Comparison of ENCODE assay signal across 1 cellular context in genomic region chr1:116151739-116152576, GRCh38.
TF ChIP-seq lines count a peak whose summit lies in the region.

No MANE protein-coding gene starts in this region.

TF ChIP-seq in HepG2, 621 proteins besides CTCF, POLR2A, EP300 and RAD21 (continued from another document and continues in another):
- TF ChIP-seq UBTF (CRISPR knock-in tag; IDR thresholded peaks at IDR 0.05) (peak; percentile 84), NCOA2 (CRISPR knock-in tag; IDR thresholded peaks at IDR 0.05) (0 out of 2 replicates have a peak, but pooled peaks have one; percentile 12), ZZZ3 (CRISPR knock-in tag; IDR thresholded peaks at IDR 0.05; ENCODE audit: borderline replicate concordance) (no peak), ZSCAN25 (CRISPR knock-in tag; IDR thresholded peaks at IDR 0.05) (peak; percentile 99), FOSL2 (CRISPR knock-in tag; IDR thresholded peaks at IDR 0.05) (peak; percentile 19; the same call in 1 of the 2 replicates), MATR3 (CRISPR knock-in tag; IDR thresholded peaks at IDR 0.05) (no peak), MAZ (IDR thresholded peaks at IDR 0.05; ENCODE audit: borderline replicate concordance, low read depth, low read length) (no peak), MAZ (CRISPR knock-in tag; IDR thresholded peaks at IDR 0.05; ENCODE audit: low read depth) (0 out of 2 replicates have a peak, but pooled peaks have one; percentile 23), ZBTB49 (CRISPR knock-in tag; IDR thresholded peaks at IDR 0.05; ENCODE audit: borderline replicate concordance) (no peak), ZNF7 (CRISPR knock-in tag; IDR thresholded peaks at IDR 0.05) (no peak), IRF9 (CRISPR knock-in tag; IDR thresholded peaks at IDR 0.05; ENCODE audit: borderline replicate concordance) (peak; percentile 88; the same call in 1 of the 2 replicates), RNF219 (CRISPR knock-in tag; IDR thresholded peaks at IDR 0.05) (no peak), ZNF253 (CRISPR knock-in tag; IDR thresholded peaks at IDR 0.05; ENCODE audit: borderline replicate concordance) (no peak), GABPB1 (CRISPR knock-in tag; IDR thresholded peaks at IDR 0.05) (peak; percentile 50; the same call in 1 of the 2 replicates), NCOR1 (IDR thresholded peaks at IDR 0.05; ENCODE audit: borderline replicate concordance, low read length) (no peak), ZNF549 (CRISPR knock-in tag; IDR thresholded peaks at IDR 0.05) (no peak), SNRNP70 (IDR thresholded peaks at IDR 0.05; ENCODE audit: low read depth, low read length) (no peak), ZNF121 (CRISPR knock-in tag; IDR thresholded peaks at IDR 0.05) (no peak), PAXIP1 (CRISPR knock-in tag; conservative IDR thresholded peaks at IDR 0.05) (peak; percentile 26; the same call in 1 of the 2 replicates), RXRB (CRISPR knock-in tag; IDR thresholded peaks at IDR 0.05; ENCODE audit: borderline replicate concordance) (peak; percentile 27; the same call in 1 of the 2 replicates), IRF1 (CRISPR knock-in tag; IDR thresholded peaks at IDR 0.05; ENCODE audit: low read depth) (no peak), YEATS4 (CRISPR knock-in tag; IDR thresholded peaks at IDR 0.05; ENCODE audit: borderline replicate concordance) (0 out of 2 replicates have a peak, but pooled peaks have one; percentile 39), ZNF513 (CRISPR knock-in tag; conservative IDR thresholded peaks at IDR 0.05) (no peak), SOX6 (IDR thresholded peaks at IDR 0.05) (no peak), SOX6 (CRISPR knock-in tag; IDR thresholded peaks at IDR 0.05) (no peak), MZF1 (CRISPR knock-in tag; IDR thresholded peaks at IDR 0.05; ENCODE audit: borderline replicate concordance) (no peak), STAT6 (CRISPR knock-in tag; IDR thresholded peaks at IDR 0.05; ENCODE audit: borderline replicate concordance) (no peak), ZNF329 (CRISPR knock-in tag; IDR thresholded peaks at IDR 0.05; ENCODE audit: low read depth) (no peak), SOX13 (IDR thresholded peaks at IDR 0.05) (no peak), SOX13 (CRISPR knock-in tag; conservative IDR thresholded peaks at IDR 0.05 in 1 of 2, IDR thresholded peaks at IDR 0.05 in 1 of 2) (peak in 1 of 2 experiments; percentile 22; a peak in 1 of 4 replicates), REXO4 (CRISPR knock-in tag; IDR thresholded peaks at IDR 0.05; ENCODE audit: borderline replicate concordance) (no peak), ZBTB10 (CRISPR knock-in tag; IDR thresholded peaks at IDR 0.05; ENCODE audit: borderline replicate concordance) (no peak), SNAPC5 (CRISPR knock-in tag; IDR thresholded peaks at IDR 0.05; ENCODE audit: borderline replicate concordance) (no peak), KDM2A (CRISPR knock-in tag; IDR thresholded peaks at IDR 0.05; ENCODE audit: borderline replicate concordance, low read depth) (peak; percentile 58; the same call in 1 of the 2 replicates)
